Comparison of ENCODE assay signal across 9 cellular contexts in genomic region chr4:1763550-1764080, GRCh38. TPM values are rescaled to one million over a fixed set of nuclear protein-coding genes. Genes with fewer than 3 reads are reported as not detected.
DNase-seq lines count a peak whose midpoint lies in the region; ATAC-seq and TF ChIP-seq lines count a peak whose summit lies in the region.
"Had no signal": no experiment of that assay in that cellular context is flagged by ENCODE, and none has a peak within 500 bp of the region (broad histone marks: within the 10 kb centered on the region; RNA-seq: fewer than 3 reads in every experiment).

No MANE protein-coding gene starts in this region.

- H3K27me3 ChIP-seq in Karpas-422 (ENCODE audit: low read length) (no peaks in the 10 kb centered on the region), tibial nerve (peaks cover 0 to 60% of the 10 kb centered on the region in 2 donors)

- no peak overlapping the region for H3K9ac ChIP-seq in Karpas-422 (ENCODE audit: low read length)

- H3K9me3 ChIP-seq in Karpas-422 (ENCODE audit: low read length), result no peaks in the 10 kb centered on the region
- H3K9me3 ChIP-seq in tibial nerve, result no peaks in the 10 kb centered on the region

- H3K27ac ChIP-seq in Karpas-422 (ENCODE audit: low read length) (no peak overlapping the region), cingulate gyrus (ENCODE audit: low read depth, low read length) (peak overlapping the region; percentile 29), tibial nerve (peak overlapping the region in 2 of 4 donors; percentile 60 to 63)

- H3K79me2 ChIP-seq in Karpas-422 (ENCODE audit: low read length), result no peaks in the 10 kb centered on the region

- ATAC-seq in HG03175 (IDR thresholded peaks at IDR 0.05; ENCODE audit: unreplicated experiment), result no peak
- ATAC-seq in esophagus mucosa, result no peak
- no peak for ATAC-seq in GM21390 (IDR thresholded peaks at IDR 0.05; ENCODE audit: unreplicated experiment)
- ATAC-seq: effector memory CD8-positive, alpha-beta T cell had no signal

- H2AFZ ChIP-seq in Karpas-422 (ENCODE audit: low read length), result no peak overlapping the region

- H4K20me1 ChIP-seq in Karpas-422 (ENCODE audit: insufficient read depth, low read depth, low read length), result peaks cover 19% of the 10 kb centered on the region; the same call in 1 of the 2 replicates

- TF ChIP-seq CTCF in tibial nerve (IDR thresholded peaks at IDR 0.05), result peak in 2 of 5 experiments; percentile 6 to 27

- H3K4me2 ChIP-seq in Karpas-422 (ENCODE audit: low read depth, low read length, poor library complexity, severe bottlenecking), result no peak overlapping the region

- DNase-seq in Karpas-422 (peak; percentile 69), kidney tubule cell (ENCODE audit: low spot score) (peak; percentile 37), tibial nerve (ENCODE audit: low spot score in 2 of 2) (peak in 1 of 2 donors; percentile 11), NCI-H446 (lab: John Stamatoyannopoulos, UW) (no peak)
- DNase-seq: effector memory CD8-positive, alpha-beta T cell had no signal

- no peak overlapping the region for H3K4me3 ChIP-seq in Karpas-422 (ENCODE audit: low read length)
- H3K4me3 ChIP-seq in tibial nerve, result peak overlapping the region; percentile 5 to 40 (median 18)

- WGBS in tibial nerve, 2 donors, result 8 to 13% methylated on average over 10 to 19 of the region's 36 CpGs

- H3K9me2 ChIP-seq in Karpas-422 (replicated peaks; ENCODE audit: insufficient read depth, low read length), result no peaks in the 10 kb centered on the region

- peaks cover 23% of the 10 kb centered on the region for H3K4me1 ChIP-seq in Karpas-422 (ENCODE audit: low read length)
- peaks cover 0 to 42% (median 23%) of the 10 kb centered on the region in 4 donors for H3K4me1 ChIP-seq in tibial nerve

- H3K36me3 ChIP-seq in Karpas-422 (ENCODE audit: insufficient read depth, low read length) (no peaks in the 10 kb centered on the region), tibial nerve (no peaks in the 10 kb centered on the region)

- no peak for TF ChIP-seq EP300 in tibial nerve (IDR thresholded peaks at IDR 0.05)

- no peak for TF ChIP-seq POLR2A in tibial nerve (IDR thresholded peaks at IDR 0.05)

RNA-seq across cellular contexts. Expression of gene FGFR3, which starts 29.5 kb away (rescaled TPM):
- not detected in 2 replicates for total RNA-seq in Karpas-422 (2014; rRNA removed; shearing (Covaris generic); ENCODE audit: low replicate concordance)
- total RNA-seq in tibial nerve (10 to 100 TPM in 1 of 4 donors, 1 to 10 TPM in 3; 2.7 to 11.2 (median 5.1) TPM), esophagus mucosa (150 TPM)

RNA-seq across cellular contexts. Expression of gene TACC3, which starts 42.3 kb away (rescaled TPM):
- 22.0 and 37.6 TPM in 2 replicates for total RNA-seq in Karpas-422 (2014; rRNA removed; shearing (Covaris generic); ENCODE audit: low replicate concordance)
- total RNA-seq in tibial nerve (10 to 100 TPM in 2 of 4 donors, 1 to 10 TPM in 2; 8.6 to 15.0 (median 11.9) TPM), esophagus mucosa (34.4 TPM)

RNA-seq across cellular contexts. Expression of gene TMEM129, which starts 42.5 kb away (rescaled TPM):
- 21.8 and 39.4 TPM in 2 replicates for total RNA-seq in Karpas-422 (2014; rRNA removed; shearing (Covaris generic); ENCODE audit: low replicate concordance)
- total RNA-seq in tibial nerve, result 10 to 100 TPM; 60.1 to 88.5 (median 82.2) TPM
- 25.5 TPM for total RNA-seq in esophagus mucosa

RNA-seq across cellular contexts. Expression of gene SLBP, which starts 51.5 kb away (rescaled TPM):
- total RNA-seq in Karpas-422 (2014; rRNA removed; shearing (Covaris generic); ENCODE audit: low replicate concordance), result 82.1 and 92.4 TPM in 2 replicates
- total RNA-seq in tibial nerve (10 to 100 TPM; 41.7 to 55.9 (median 53.5) TPM), esophagus mucosa (31.3 TPM)

Comparison
In these comparisons a context has a peak if more than half of its experiments do, and no peak if none do; other contexts are left out.
1. DNase-seq: peak in Karpas-422 (single experiment) and kidney tubule cell (single experiment); none in NCI-H446 (0 of 2).
2. RNA of gene FGFR3, which starts 29.5 kb away (total RNA-seq): 150 TPM in esophagus mucosa (single experiment); 2.7 to 11.2 TPM in tibial nerve and not detected in Karpas-422; every median in the first group is over 10 times any median in the second.